ENCODE assay signal across 29 cellular contexts in the genomic region with DNA sequence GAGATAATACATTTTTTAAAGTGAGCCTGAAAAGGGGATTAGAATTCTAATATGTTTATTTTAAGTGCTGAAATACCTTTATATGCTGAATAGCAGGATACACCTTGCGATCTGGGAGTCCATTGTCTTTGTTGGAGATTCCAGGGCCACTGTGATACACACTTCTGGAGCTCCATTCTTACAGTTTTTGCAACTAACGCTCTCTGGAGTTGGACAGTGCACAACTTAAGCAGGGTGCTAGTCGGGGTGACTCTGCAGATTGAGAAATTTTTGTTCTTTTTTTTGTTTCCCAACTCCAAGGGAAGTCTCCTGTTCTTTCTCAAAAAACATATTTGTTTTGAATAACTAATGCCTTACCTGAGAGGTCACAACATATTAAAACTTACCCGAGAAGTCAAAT. TPM values are rescaled to one million over a fixed set of nuclear protein-coding genes. Genes with fewer than 3 reads are reported as not detected.
"Had no signal": no experiment of that assay in that cellular context is flagged by ENCODE, and none has a peak within 500 bp of the region (broad histone marks: within the 10 kb centered on the region; RNA-seq: fewer than 3 reads in every experiment).

No MANE protein-coding gene starts in this region.

- H3K9me3 Mint-ChIP-seq: stimulated activated effector memory CD8-positive, alpha-beta T cell treated with anti-CD3 and anti-CD28 coated beads, Interleukin-12 subunit alpha, Interleukin-12 subunit beta, amount 100 ng/mL, for 72 hours; stimulated activated memory B cell treated with anti-CD40 and anti-IgM and Interleukin-4, amounts not matched to agents 10 μg/mL and 1 μg/mL and 100 μg/mL, for 72 hours; stimulated activated naive B cell treated with anti-CD40 and anti-IgM and Interleukin-4, amounts not matched to agents 10 μg/mL and 1 μg/mL and 100 μg/mL, for 72 hours; stimulated activated naive CD8-positive, alpha-beta T cell treated with anti-CD3 and anti-CD28 coated beads, Interleukin-15, amount 100 ng/mL, for 72 hours; stimulated activated naive CD8-positive, alpha-beta T cell treated with anti-CD3 and anti-CD28 coated beads, Interleukin-15, Interleukin-2, amounts not matched to agents 100 ng/mL and 50 ng/mL, for 24 hours; type B pancreatic cell had no signal

- DNase-seq: stimulated activated CD4-positive, alpha-beta T cell treated with anti-CD3 and anti-CD28 coated beads, Interleukin-2, amount 100 ng/mL, for 48 hours; stimulated activated CD4-positive, alpha-beta T cell treated with anti-CD3 and anti-CD28 coated beads, Interleukin-4, amount 100 ng/mL, for 1 hour; stimulated activated CD4-positive, alpha-beta T cell treated with anti-CD3 and anti-CD28 coated beads, Interleukin-4, amount 100 ng/mL, for 24 hours; stimulated activated CD4-positive, alpha-beta T cell treated with anti-CD3 and anti-CD28 coated beads, Interleukin-4, amount 100 ng/mL, for 4 hours; stimulated activated CD8-positive, alpha-beta memory T cell treated with anti-CD3 and anti-CD28 coated beads, Interleukin-4, amount 100 ng/mL, for 48 hours; stimulated activated naive B cell treated with anti-CD40 and anti-IgM and Interleukin-4, amounts not matched to agents 10 μg/mL and 1 μg/mL and 100 μg/mL, for 72 hours; stimulated activated naive CD4-positive, alpha-beta T cell; stimulated activated naive CD4-positive, alpha-beta T cell treated with Interleukin-2 at 50 U/mL for 16 hours; stimulated activated naive CD8-positive, alpha-beta T cell treated with anti-CD3 and anti-CD28 coated beads, Interleukin-15, amount 100 ng/mL, for 72 hours; stimulated activated naive CD8-positive, alpha-beta T cell treated with anti-CD3 and anti-CD28 coated beads, Interleukin-15, Interleukin-2, amounts not matched to agents 100 U/mL and 50 U/mL, for 24 hours; stomach; substantia nigra; testis; thyroid gland; tibial artery; transverse colon; upper lobe of left lung; upper lobe of right lung; uterus had no signal

- H3K27me3 ChIP-seq: stomach, testis, thyroid gland, tibial artery, tibial nerve, transverse colon, upper lobe of left lung, upper lobe of right lung, uterus, vagina had no signal

- H3K36me3 Mint-ChIP-seq: stimulated activated effector memory CD8-positive, alpha-beta T cell treated with anti-CD3 and anti-CD28 coated beads, Interleukin-12 subunit alpha, Interleukin-12 subunit beta, amount 100 ng/mL, for 72 hours; stimulated activated memory B cell treated with anti-CD40 and anti-IgM and Interleukin-4, amounts not matched to agents 10 μg/mL and 1 μg/mL and 100 μg/mL, for 72 hours; stimulated activated naive B cell treated with anti-CD40 and anti-IgM and Interleukin-4, amounts not matched to agents 10 μg/mL and 1 μg/mL and 100 μg/mL, for 72 hours; type B pancreatic cell had no signal

- ATAC-seq: stimulated activated effector memory CD8-positive, alpha-beta T cell treated with anti-CD3 and anti-CD28 coated beads, Interleukin-12 subunit alpha, Interleukin-12 subunit beta, amount 100 ng/mL, for 72 hours; stimulated activated memory B cell treated with anti-CD40 and anti-IgM and Interleukin-4, amounts not matched to agents 10 μg/mL and 1 μg/mL and 100 μg/mL, for 72 hours; stimulated activated naive B cell treated with anti-CD40 and anti-IgM and Interleukin-4, amounts not matched to agents 10 μg/mL and 1 μg/mL and 100 μg/mL, for 72 hours; stimulated activated naive CD8-positive, alpha-beta T cell treated with anti-CD3 and anti-CD28 coated beads, Interleukin-15, amount 100 ng/mL, for 72 hours; stimulated activated naive CD8-positive, alpha-beta T cell treated with anti-CD3 and anti-CD28 coated beads, Interleukin-15, Interleukin-2, amounts not matched to agents 100 U/mL and 50 U/mL, for 24 hours; upper lobe of right lung had no signal

- H3K27me3 Mint-ChIP-seq: type B pancreatic cell had no signal

- H3K4me3 ChIP-seq: stomach, suprapubic skin, testis, thoracic aorta, thyroid gland, tibial artery, tibial nerve, transverse colon, upper lobe of left lung, upper lobe of right lung, uterus, vagina had no signal

- H3K9me3 ChIP-seq: stomach, suprapubic skin, testis, thoracic aorta, thyroid gland, tibial artery, tibial nerve, transverse colon, upper lobe of left lung, upper lobe of right lung, uterus, vagina had no signal

- H3K4me1 Mint-ChIP-seq: stimulated activated effector memory CD8-positive, alpha-beta T cell treated with anti-CD3 and anti-CD28 coated beads, Interleukin-12 subunit alpha, Interleukin-12 subunit beta, amount 100 ng/mL, for 72 hours; stimulated activated memory B cell treated with anti-CD40 and anti-IgM and Interleukin-4, amounts not matched to agents 10 μg/mL and 1 μg/mL and 100 μg/mL, for 72 hours; stimulated activated naive B cell treated with anti-CD40 and anti-IgM and Interleukin-4, amounts not matched to agents 10 μg/mL and 1 μg/mL and 100 μg/mL, for 72 hours; stimulated activated naive CD8-positive, alpha-beta T cell treated with anti-CD3 and anti-CD28 coated beads, Interleukin-15, amount 100 ng/mL, for 72 hours had no signal

- FAIRE-seq: urothelium cell line had no signal

- H3K4me1 ChIP-seq: stomach, suprapubic skin, testis, thyroid gland, tibial nerve, transverse colon, upper lobe of left lung, upper lobe of right lung, uterus had no signal

- H3K27ac Mint-ChIP-seq: stimulated activated effector memory CD8-positive, alpha-beta T cell treated with anti-CD3 and anti-CD28 coated beads, Interleukin-12 subunit alpha, Interleukin-12 subunit beta, amount 100 ng/mL, for 72 hours; stimulated activated memory B cell treated with anti-CD40 and anti-IgM and Interleukin-4, amounts not matched to agents 10 μg/mL and 1 μg/mL and 100 μg/mL, for 72 hours; stimulated activated naive B cell treated with anti-CD40 and anti-IgM and Interleukin-4, amounts not matched to agents 10 μg/mL and 1 μg/mL and 100 μg/mL, for 72 hours; stimulated activated naive CD8-positive, alpha-beta T cell treated with anti-CD3 and anti-CD28 coated beads, Interleukin-15, amount 100 ng/mL, for 72 hours; stimulated activated naive CD8-positive, alpha-beta T cell treated with anti-CD3 and anti-CD28 coated beads, Interleukin-15, Interleukin-2, amounts not matched to agents 100 ng/mL and 50 ng/mL, for 24 hours; type B pancreatic cell had no signal

- H3K4me3 Mint-ChIP-seq: stimulated activated effector memory CD8-positive, alpha-beta T cell treated with anti-CD3 and anti-CD28 coated beads, Interleukin-12 subunit alpha, Interleukin-12 subunit beta, amount 100 ng/mL, for 72 hours; stimulated activated memory B cell treated with anti-CD40 and anti-IgM and Interleukin-4, amounts not matched to agents 10 μg/mL and 1 μg/mL and 100 μg/mL, for 72 hours; stimulated activated naive B cell treated with anti-CD40 and anti-IgM and Interleukin-4, amounts not matched to agents 10 μg/mL and 1 μg/mL and 100 μg/mL, for 72 hours; stimulated activated naive CD8-positive, alpha-beta T cell treated with anti-CD3 and anti-CD28 coated beads, Interleukin-15, amount 100 ng/mL, for 72 hours; stimulated activated naive CD8-positive, alpha-beta T cell treated with anti-CD3 and anti-CD28 coated beads, Interleukin-15, Interleukin-2, amounts not matched to agents 100 ng/mL and 50 ng/mL, for 24 hours; type B pancreatic cell had no signal

- H3K27ac ChIP-seq: stomach, suprapubic skin, testis, thoracic aorta, thyroid gland, tibial artery, tibial nerve, transverse colon, upper lobe of left lung, upper lobe of right lung, uterus, vagina had no signal

- H3K36me3 ChIP-seq: stomach, suprapubic skin, thoracic aorta, thyroid gland, tibial artery, tibial nerve, transverse colon, upper lobe of left lung, upper lobe of right lung, uterus, vagina had no signal

RNA-seq across cellular contexts. Expression of a gene that starts 23.7 kb away (rescaled TPM):
- total RNA-seq: subcutaneous adipose tissue, suprapubic skin, thoracic aorta, vagina had no signal
- polyA plus RNA-seq: stomach had no signal
